8 cellular contexts compared by ENCODE assay signal in genomic region chr15:82805994-82806406, GRCh38. TPM values are rescaled to one million over a fixed set of nuclear protein-coding genes. Genes with fewer than 3 reads are reported as not detected.
DNase-seq lines count a peak whose midpoint lies in the region; ATAC-seq, FAIRE-seq and TF ChIP-seq lines count a peak whose summit lies in the region.

Gene FSD2, minus strand, starts transcription at chr15:82806069. Its CDS starts 18,679 bp downstream, at chr15:82787390.

- H3K27ac ChIP-seq in thyroid gland: peak within 1 kb of the TSS; percentile 78 to 84 (median 81)

- peak; percentile 52 for DNase-seq in NK-92 treated with Interleukin-12 subunit alpha and Interleukin-12 subunit beta, amount 100 ng/mL, for 24 hours (lab: John Stamatoyannopoulos, UW)
- DNase-seq in NK-92 (lab: John Stamatoyannopoulos, UW; ENCODE audit: unreplicated experiment) (no peak), RCC 7860 (ENCODE audit: low spot score) (peak; percentile 71), thyroid gland (peak; percentile 89 to 90), AG08396 (ENCODE audit: low spot score) (no peak)
- DNase-seq in activated effector memory CD4-positive, alpha-beta T cell treated with anti-CD3 and anti-CD28 coated beads, Interleukin-2, amount 50 U/mL, for 16 hours: no peak
- no peak for DNase-seq in activated CD8-positive, alpha-beta memory T cell treated with anti-CD3 and anti-CD28 coated beads, Interleukin-2, amount 50 U/mL, for 48 hours

- H3K36me3 ChIP-seq in thyroid gland: no peaks in the 10 kb centered on the region

- no peak for TF ChIP-seq CTCF in thyroid gland (IDR thresholded peaks at IDR 0.05)

- no peaks in the 10 kb centered on the region for H3K27me3 ChIP-seq in thyroid gland

- peak; percentile 75 for FAIRE-seq in RCC 7860 (lab: Jason Lieb, UNC)

- peak; percentile 61 for ATAC-seq in HG03060 (IDR thresholded peaks at IDR 0.05; ENCODE audit: low read depth, unreplicated experiment)

- TF ChIP-seq POLR2A in thyroid gland (IDR thresholded peaks at IDR 0.05): peak in 1 of 2 donors; percentile 54

- no peak within 1 kb of the TSS for H3K4me3 ChIP-seq in thyroid gland (replicated peaks in 1 of 3)

- WGBS in thyroid gland, 2 donors: 11 to 19% methylated on average over 2 of the region's 2 CpGs

- peaks cover 15 to 36% of the 10 kb centered on the region in 2 donors for H3K4me1 ChIP-seq in thyroid gland

- intact Hi-C loops in thyroid gland (cut with DNase I): no loop called here

- no peaks in the 10 kb centered on the region for H3K9me3 ChIP-seq in thyroid gland

RNA-seq across cellular contexts. Expression of gene FSD2, which starts in this region (rescaled TPM):
- total RNA-seq in thyroid gland: 1 to 10 TPM in 1 of 4 donors, under 1 TPM in 3; 0.13 to 1.6 (median 0.69) TPM

Comparison
In these comparisons a context has a peak if more than half of its experiments do, and no peak if none do; other contexts are left out.
1. DNase-seq: peak in NK-92 treated with Interleukin-12 subunit alpha and Interleukin-12 subunit beta, amount 100 ng/mL, for 24 hours (single experiment), RCC 7860 (single experiment) and thyroid gland (2 of 2); none in NK-92 (single experiment), activated effector memory CD4-positive, alpha-beta T cell treated with anti-CD3 and anti-CD28 coated beads, Interleukin-2, amount 50 U/mL, for 16 hours (single experiment), AG08396 (single experiment) and activated CD8-positive, alpha-beta memory T cell treated with anti-CD3 and anti-CD28 coated beads, Interleukin-2, amount 50 U/mL, for 48 hours (single experiment).